In the genomic region with DNA sequence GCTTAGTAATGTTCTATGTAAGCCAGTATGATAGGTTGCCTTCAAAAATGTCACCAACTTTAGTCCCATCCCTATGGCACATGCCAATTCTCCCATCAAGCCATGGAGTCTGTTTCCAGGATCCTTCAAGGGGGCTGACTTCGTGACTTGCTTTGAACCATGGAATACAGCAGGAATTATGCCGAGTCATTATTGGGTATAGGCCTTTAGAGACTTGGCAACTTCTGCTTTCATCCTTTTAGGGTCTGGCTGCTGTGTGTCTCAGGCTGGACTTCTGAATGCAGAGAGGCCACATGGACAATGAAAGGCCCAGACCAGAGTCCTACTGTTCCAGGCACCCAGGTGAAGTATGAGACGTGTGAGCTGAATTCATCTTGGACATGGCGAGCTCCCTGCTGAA, we compare ENCODE assay signal across 18 cellular contexts.
A peak's percentile ranks its signal among the peaks of the same experiment; 100 is the strongest.
DNase-seq lines count a peak whose midpoint lies in the region; FAIRE-seq and TF ChIP-seq lines count a peak whose summit lies in the region.
"Had no signal": no experiment of that assay in that cellular context is flagged by ENCODE, and none has a peak within 500 bp of the region (broad histone marks: within the 10 kb centered on the region; RNA-seq: fewer than 3 reads in every experiment).

No MANE protein-coding gene starts in this region.

- no peak for FAIRE-seq in H1 (lab: Jason Lieb, UNC)

- no peaks in the 10 kb centered on the region for H3K79me1 ChIP-seq in H1 (ENCODE audit: low read depth, low read length)

- no peak overlapping the region for H2BK5ac ChIP-seq in H1 (ENCODE audit: low read depth, low read length)

- no peak for TF ChIP-seq CTCF in HFFc6 (IDR thresholded peaks at IDR 0.05)
- TF ChIP-seq CTCF in H1 (IDR thresholded peaks at IDR 0.05; ENCODE audit: control extremely low read depth in 1 of 3, insufficient read depth in 1 of 3, low read depth in 1 of 3, low read length in 3 of 3) = no peak
- no peak for TF ChIP-seq CTCF in ovary (IDR thresholded peaks at IDR 0.05)

- H2AK5ac ChIP-seq in H1 (ENCODE audit: low read depth, low read length) = no peak overlapping the region

- POLR2A ChIA-PET in H1 (lab: Charles Lee; ENCODE audit: partially characterized antibody) = no interaction called here

- H3K27me3 ChIP-seq in H1 (replicated peaks in 1 of 4; ENCODE audit: control insufficient read depth in 3 of 4, extremely low read depth in 1 of 4, insufficient read depth in 3 of 4, low read length in 3 of 4) (no peaks in the 10 kb centered on the region), ovary (no peaks in the 10 kb centered on the region)
- H3K27me3 ChIP-seq: Peyer's patch had no signal

- no peak for TF ChIP-seq RAD21 in H1 (IDR thresholded peaks at IDR 0.05 in 1 of 2, conservative IDR thresholded peaks at IDR 0.05 in 1 of 2; ENCODE audit: low read depth in 2 of 2, low read length in 2 of 2)

- H3K4me1 ChIP-seq in H1 (replicated peaks in 1 of 4; ENCODE audit: control insufficient read depth in 3 of 4, insufficient read depth in 4 of 4, low read length in 3 of 4) = peaks cover 0 to 6% (median 0%) of the 10 kb centered on the region in 4 experiments; a peak in 1 of 7 replicates
- H3K4me1 ChIP-seq in ovary (ENCODE audit: insufficient read depth) = no peaks in the 10 kb centered on the region
- H3K4me1 ChIP-seq: Peyer's patch had no signal

- H3K23ac ChIP-seq in H1 (ENCODE audit: insufficient read length) = no peak overlapping the region

- H3K9ac ChIP-seq in H1 (replicated peaks in 1 of 4; ENCODE audit: extremely low read depth in 1 of 4, low read depth in 3 of 4, low read length in 3 of 4) = no peak overlapping the region

- H3K27me3 Mint-ChIP-seq in HFFc6 (ENCODE audit: insufficient read depth) = no peaks in the 10 kb centered on the region
- H3K27me3 Mint-ChIP-seq: CD4-positive, alpha-beta T cell; T-helper 17 cell had no signal

- H4K20me1 ChIP-seq in H1 (replicated peaks in 1 of 2; ENCODE audit: control insufficient read depth in 1 of 2, insufficient read depth in 2 of 2, low read length in 2 of 2) = no peaks in the 10 kb centered on the region

- H3K14ac ChIP-seq in H1 (ENCODE audit: insufficient read length) = no peak overlapping the region

- intact Hi-C loops in ovary (cut with DNase I) = no loop called here

- H3K4me3 ChIP-seq in H1 (ENCODE audit: extremely low read depth in 1 of 4, insufficient read depth in 2 of 4, low read depth in 3 of 4, low read length in 4 of 4) = no peak overlapping the region
- no peak overlapping the region for H3K4me3 ChIP-seq in ovary
- H3K4me3 ChIP-seq: Peyer's patch had no signal

- H3K23me2 ChIP-seq in H1 (ENCODE audit: low read depth, low read length) = no peaks in the 10 kb centered on the region

- no peak overlapping the region for H3K56ac ChIP-seq in H1 (replicated peaks; ENCODE audit: insufficient read length, low read depth, low read length)

- no peaks in the 10 kb centered on the region for H3K36me3 ChIP-seq in H1 (ENCODE audit: control insufficient read depth in 2 of 4, insufficient read depth in 4 of 4, low read length in 3 of 4)
- H3K36me3 ChIP-seq in ovary = no peaks in the 10 kb centered on the region
- H3K36me3 ChIP-seq: Peyer's patch had no signal

- H3K4me1 Mint-ChIP-seq in HFFc6 (ENCODE audit: low read depth) = peaks cover 6% of the 10 kb centered on the region; the same call in 1 of the 2 replicates

- H3K9me3 ChIP-seq in H1 (ENCODE audit: insufficient read depth in 2 of 2, low read depth in 1 of 2, low read length in 1 of 2) (no peaks in the 10 kb centered on the region), ovary (no peaks in the 10 kb centered on the region)
- H3K9me3 ChIP-seq: Peyer's patch had no signal

- no peaks in the 10 kb centered on the region for H3K79me2 ChIP-seq in H1 (ENCODE audit: control insufficient read depth in 1 of 2, insufficient read depth in 2 of 2, low read length in 2 of 2)

- no peak overlapping the region for H2BK20ac ChIP-seq in H1 (ENCODE audit: low read length)

- TF ChIP-seq POLR2A in H1 (IDR thresholded peaks at IDR 0.05; ENCODE audit: control extremely low read depth in 1 of 2, low read depth in 2 of 2, low read length in 2 of 2) (no peak), ovary (IDR thresholded peaks at IDR 0.05) (no peak)

- no peak overlapping the region for H4K5ac ChIP-seq in H1 (ENCODE audit: insufficient read length, low read depth, low read length)

- no peak overlapping the region for H4K91ac ChIP-seq in H1 (replicated peaks; ENCODE audit: insufficient read length, low read length)

- no peak overlapping the region for H2AFZ ChIP-seq in H1 (ENCODE audit: low read length)

- H3K36me3 Mint-ChIP-seq in HFFc6 (ENCODE audit: low read depth) = no peaks in the 10 kb centered on the region

- DNase-seq in GDM1 (lab: John Stamatoyannopoulos, UW) (peak; percentile 3), HFFc6 (no peak), NOMO-1 treated with dmso at 0.1 percent for 144 hours (lab: John Stamatoyannopoulos, UW; ENCODE audit: unreplicated experiment) (peak; percentile 3), H1 (ENCODE audit: low read depth in 1 of 2, low spot score in 2 of 2) (no peak), SW 1271 (lab: John Stamatoyannopoulos, UW) (no peak), ovary (no peak)
- no peak for DNase-seq in NK-92 treated with Interleukin-12 subunit alpha and Interleukin-12 subunit beta, amount 100 ng/mL, for 24 hours (lab: John Stamatoyannopoulos, UW)
- DNase-seq: ACHN; CD4-positive, alpha-beta T cell; DMS53; NCI-H1417 treated with DMSO at 0.1 percent for 48 hours; NCI-H2029; NCI-H2171; NCI-H446; NCI-H748 treated with DMSO at 0.1 percent for 48 hours; Peyer's patch; SHP77; T-helper 17 cell had no signal

- H3K4ac ChIP-seq in H1 (replicated peaks; ENCODE audit: insufficient read length, low read depth, low read length) = no peak overlapping the region

- no peak overlapping the region for H3K4me3 Mint-ChIP-seq in HFFc6
- H3K4me3 Mint-ChIP-seq: CD4-positive, alpha-beta T cell; T-helper 17 cell had no signal

- H3K27ac Mint-ChIP-seq in HFFc6 = peak overlapping the region; percentile 38; the same call in 1 of the 2 replicates
- H3K27ac Mint-ChIP-seq: CD4-positive, alpha-beta T cell; T-helper 17 cell had no signal

- no peak overlapping the region for H2BK12ac ChIP-seq in H1 (ENCODE audit: low read depth, low read length)

- CTCF ChIA-PET in H1 (lab: Charles Lee; ENCODE audit: partially characterized antibody) = no interaction called here

- H4K8ac ChIP-seq in H1 (ENCODE audit: extremely low read depth, insufficient read depth, low read length) = no peak overlapping the region

- WGBS in H1 (ENCODE audit: extremely low coverage in 1 of 2, insufficient coverage in 1 of 2, insufficient read length in 1 of 2, insufficient replicate concordance in 2 of 2, low coverage in 1 of 2, low lambda C conversion rate in 2 of 2, missing lambda C conversion rate in 1 of 2), 2 experiments = 93% methylated on average over 4 of the region's 4 CpGs; no CpG with 5 or more reads in 1 of the 2 experiments
- WGBS in ovary, 3 donors = 97 to 99% (median 98%) methylated on average over 4 of the region's 4 CpGs

- H3K9me3 Mint-ChIP-seq in HFFc6 = no peaks in the 10 kb centered on the region
- H3K9me3 Mint-ChIP-seq: CD4-positive, alpha-beta T cell had no signal

- H3K18ac ChIP-seq in H1 (ENCODE audit: extremely low read depth, low read length) = 0 out of 2 replicates have a peak overlapping the region, but pooled peaks have one; percentile 4

- no peak overlapping the region for H3K27ac ChIP-seq in H1 (ENCODE audit: low read depth, low read length)
- no peak overlapping the region for H3K27ac ChIP-seq in ovary
- H3K27ac ChIP-seq: Peyer's patch had no signal

- H2BK120ac ChIP-seq in H1 (replicated peaks; ENCODE audit: low read depth, low read length) = no peak overlapping the region

- H3K4me2 ChIP-seq in H1 (ENCODE audit: insufficient read depth in 1 of 2, low read depth in 2 of 2, low read length in 2 of 2) = no peak overlapping the region

- TF ChIP-seq EP300 in H1 (IDR thresholded peaks at IDR 0.05; ENCODE audit: borderline replicate concordance in 1 of 2, low read depth in 2 of 2, low read length in 2 of 2) (no peak), ovary (IDR thresholded peaks at IDR 0.05) (no peak)

- H2BK15ac ChIP-seq in H1 (ENCODE audit: low read length) = no peak overlapping the region

TF ChIP-seq in H1, 55 proteins besides CTCF, POLR2A, EP300 and RAD21:
- TF ChIP-seq BACH1 (IDR thresholded peaks at IDR 0.05; ENCODE audit: low read length) = 0 out of 2 replicates have a peak, but pooled peaks have one; percentile 17
- no peak for TF ChIP-seq GABPA (IDR thresholded peaks at IDR 0.05; ENCODE audit: borderline replicate concordance, insufficient read depth, low read length)

Comparison
In these comparisons a context has a peak if more than half of its experiments do, and no peak if none do; other contexts are left out.
1. DNase-seq: peak in GDM1 (single experiment) and NOMO-1 treated with dmso at 0.1 percent for 144 hours (single experiment); none in HFFc6 (single experiment), H1 (0 of 2), SW 1271 (0 of 2), NK-92 treated with Interleukin-12 subunit alpha and Interleukin-12 subunit beta, amount 100 ng/mL, for 24 hours (single experiment) and ovary (0 of 5).